Comparison of ENCODE assay signal across 1 cellular context in genomic region chr18:27619906-27620305, GRCh38.
TF ChIP-seq lines count a peak whose summit lies in the region.

No MANE protein-coding gene starts in this region.

TF ChIP-seq in HepG2, 621 proteins besides CTCF, POLR2A, EP300 and RAD21 (continued from another document):
- TF ChIP-seq HMGXB3 (CRISPR knock-in tag; IDR thresholded peaks at IDR 0.05; ENCODE audit: borderline replicate concordance): no peak
- TF ChIP-seq STAG1 (CRISPR knock-in tag; IDR thresholded peaks at IDR 0.05): no peak
- TF ChIP-seq ZNF749 (CRISPR knock-in tag; IDR thresholded peaks at IDR 0.05; ENCODE audit: borderline replicate concordance): no peak
- no peak for TF ChIP-seq CEBPG (CRISPR knock-in tag; IDR thresholded peaks at IDR 0.05)
- no peak for TF ChIP-seq TRIM24 (CRISPR knock-in tag; IDR thresholded peaks at IDR 0.05)
- TF ChIP-seq KLF9 (CRISPR knock-in tag; IDR thresholded peaks at IDR 0.05; ENCODE audit: low read depth): no peak
- TF ChIP-seq TIGD3 (CRISPR knock-in tag; IDR thresholded peaks at IDR 0.05; ENCODE audit: borderline replicate concordance): no peak
- no peak for TF ChIP-seq ZNF253 (CRISPR knock-in tag; IDR thresholded peaks at IDR 0.05; ENCODE audit: borderline replicate concordance)
- TF ChIP-seq ZNF816 (CRISPR knock-in tag; IDR thresholded peaks at IDR 0.05; ENCODE audit: borderline replicate concordance): no peak
- no peak for TF ChIP-seq ZBTB40 (IDR thresholded peaks at IDR 0.05)
- TF ChIP-seq ZBTB40 (CRISPR knock-in tag; IDR thresholded peaks at IDR 0.05): no peak
- TF ChIP-seq CREB1 (IDR thresholded peaks at IDR 0.05): no peak
- no peak for TF ChIP-seq CREB1 (CRISPR knock-in tag; IDR thresholded peaks at IDR 0.05)
- no peak for TF ChIP-seq NR0B2 (CRISPR knock-in tag; IDR thresholded peaks at IDR 0.05)
- TF ChIP-seq TARDBP (CRISPR knock-in tag; IDR thresholded peaks at IDR 0.05): no peak
- TF ChIP-seq YEATS4 (CRISPR knock-in tag; IDR thresholded peaks at IDR 0.05; ENCODE audit: borderline replicate concordance): no peak
